Comparison of ENCODE assay signal across 8 cellular contexts in genomic region chr12:113185180-113186032, GRCh38. TPM values are rescaled to one million over a fixed set of nuclear protein-coding genes. Genes with fewer than 3 reads are reported as not detected.
DNase-seq lines count a peak whose midpoint lies in the region; ATAC-seq and TF ChIP-seq lines count a peak whose summit lies in the region.

Gene DDX54, minus strand, starts transcription at chr12:113185478. Its CDS starts 27 bp downstream, at chr12:113185451.
Gene RITA1, plus strand, starts transcription at chr12:113185721. Its CDS starts 1,026 bp downstream, at chr12:113186747.

- H3K79me2 ChIP-seq in GM23338 (replicated peaks; ENCODE audit: insufficient read depth): peaks cover 52% of the 10 kb centered on the region
- H3K79me2 ChIP-seq in SK-N-SH (ENCODE audit: insufficient read depth): peaks cover 76% of the 10 kb centered on the region

- H3K9me3 Mint-ChIP-seq in GM23338: no peaks in the 10 kb centered on the region
- no peaks in the 10 kb centered on the region for H3K9me3 Mint-ChIP-seq in activated naive CD4-positive, alpha-beta T cell treated with anti-CD3 and anti-CD28 coated beads, Interleukin-2, amount 10 ng/mL, durations not matched to agents 7 days and 5 days

- H3K4me1 ChIP-seq in ES-I3 (ENCODE audit: insufficient read depth, low read length): peaks cover 7% of the 10 kb centered on the region; the same call in 1 of the 2 replicates
- H3K4me1 ChIP-seq in GM23338 (ENCODE audit: insufficient read depth): peaks cover 4% of the 10 kb centered on the region; the same call in 1 of the 2 replicates
- peaks cover 5 to 10% of the 10 kb centered on the region in 2 experiments; a peak in 2 of 4 replicates for H3K4me1 ChIP-seq in SK-N-SH (ENCODE audit: control insufficient read depth in 1 of 2, insufficient read depth in 2 of 2, low read depth in 1 of 2, low read length in 1 of 2)

- H3K9me3 ChIP-seq in ES-I3 (ENCODE audit: control insufficient read depth, insufficient read depth, low read length): no peaks in the 10 kb centered on the region
- no peaks in the 10 kb centered on the region for H3K9me3 ChIP-seq in SK-N-SH

- peak within 1 kb of the TSS; percentile 84 for H3K9ac ChIP-seq in ES-I3 (ENCODE audit: low read depth, low read length)
- peak within 1 kb of the TSS; percentile 99 for H3K9ac ChIP-seq in SK-N-SH

- 0% methylated on average over 26 of the region's 89 CpGs for WGBS in SK-N-SH (ENCODE audit: low lambda C conversion rate)

- POLR2A ChIA-PET in SK-N-SH (lab: Yijun Ruan, JAX): interaction anchor here (0.6 to 1.4 kb wide), 3 partner anchors 24 to 142 kb away, joined by 3 to 4 read pairs (median 3); partner anchors contain the start of gene TPCN1

- H3K4me3 Mint-ChIP-seq in GM23338: peak within 1 kb of the TSS; percentile 95
- peak within 1 kb of the TSS; percentile 92 for H3K4me3 Mint-ChIP-seq in activated naive CD4-positive, alpha-beta T cell treated with anti-CD3 and anti-CD28 coated beads, Interleukin-2, amount 10 ng/mL, durations not matched to agents 7 days and 5 days

- H3K27me3 Mint-ChIP-seq in GM23338 (ENCODE audit: insufficient read depth, low read depth, poor library complexity): peaks cover 10% of the 10 kb centered on the region
- H3K27me3 Mint-ChIP-seq in activated naive CD4-positive, alpha-beta T cell treated with anti-CD3 and anti-CD28 coated beads, Interleukin-2, amount 10 ng/mL, durations not matched to agents 7 days and 5 days: no peaks in the 10 kb centered on the region

- TF ChIP-seq EP300 in SK-N-SH (IDR thresholded peaks at IDR 0.05; ENCODE audit: borderline replicate concordance in 1 of 2, low read depth in 1 of 2, low read length in 1 of 2): peak in 1 of 2 experiments; percentile 49; a peak in 1 of 4 replicates

- TF ChIP-seq RAD21 in SK-N-SH (IDR thresholded peaks at IDR 0.05; ENCODE audit: low read length): no peak

- H3K36me3 ChIP-seq in ES-I3 (ENCODE audit: insufficient read depth, low read length): 0 out of 2 replicates have a peak, but pooled peaks cover 4% of the 10 kb centered on the region
- no peaks in the 10 kb centered on the region; the same call in 1 of the 2 replicates for H3K36me3 ChIP-seq in GM23338 (ENCODE audit: insufficient read depth)
- H3K36me3 ChIP-seq in SK-N-SH (replicated peaks in 1 of 2; ENCODE audit: control insufficient read depth in 1 of 2, insufficient read depth in 2 of 2, low read length in 1 of 2): peaks cover 7 to 9% of the 10 kb centered on the region in 2 experiments

- H2AFZ ChIP-seq in GM23338: peak within 1 kb of the TSS; percentile 95
- peak within 1 kb of the TSS; percentile 90 for H2AFZ ChIP-seq in SK-N-SH (ENCODE audit: low read depth)

- H3K36me3 Mint-ChIP-seq in GM23338 (ENCODE audit: low read depth): peaks cover 45% of the 10 kb centered on the region
- peaks cover 32% of the 10 kb centered on the region for H3K36me3 Mint-ChIP-seq in activated naive CD4-positive, alpha-beta T cell treated with anti-CD3 and anti-CD28 coated beads, Interleukin-2, amount 10 ng/mL, durations not matched to agents 7 days and 5 days

- H3K27me3 ChIP-seq in GM23338 (ENCODE audit: insufficient read depth) (no peaks in the 10 kb centered on the region), SK-N-SH (ENCODE audit: insufficient read depth) (no peaks in the 10 kb centered on the region)

- DNase-seq in GM23338 (ENCODE audit: low spot score): peak; percentile 87
- peak; percentile 66 for DNase-seq in LHCN-M2 (ENCODE audit: low read depth)
- peak; percentile 90 for DNase-seq in SK-N-SH
- DNase-seq in activated naive CD4-positive, alpha-beta T cell treated with anti-CD3 and anti-CD28 coated beads, Interleukin-2, amount 10 ng/mL, durations not matched to agents 7 days and 5 days: peak; percentile 82
- DNase-seq in globus pallidus (ENCODE audit: low spot score): peak; percentile 73
- peak; percentile 77 for DNase-seq in occipital lobe (lab: John Stamatoyannopoulos, UW)
- DNase-seq in superior temporal gyrus (ENCODE audit: extremely low spot score): peak; percentile 74

- H3K4me3 ChIP-seq in GM23338 (peak within 1 kb of the TSS; percentile 97), SK-N-SH (ENCODE audit: low read depth in 2 of 2, low read length in 1 of 2) (peak within 1 kb of the TSS; percentile 76 to 92)

- ATAC-seq in GM23338: peak; percentile 94

- peak within 1 kb of the TSS; percentile 88 for H3K27ac Mint-ChIP-seq in GM23338
- peak within 1 kb of the TSS; percentile 98 for H3K27ac Mint-ChIP-seq in activated naive CD4-positive, alpha-beta T cell treated with anti-CD3 and anti-CD28 coated beads, Interleukin-2, amount 10 ng/mL, durations not matched to agents 7 days and 5 days

- H3K27ac ChIP-seq in GM23338 (ENCODE audit: low read depth) (peak within 1 kb of the TSS; percentile 87), SK-N-SH (ENCODE audit: low read depth in 2 of 2, low read length in 1 of 2) (peak within 1 kb of the TSS; percentile 81 to 93)

- H3K4me2 ChIP-seq in GM23338: peak within 1 kb of the TSS; percentile 94
- H3K4me2 ChIP-seq in SK-N-SH: peak within 1 kb of the TSS; percentile 95

- H3F3A ChIP-seq in GM23338 (replicated peaks; ENCODE audit: low read depth) (peaks cover 3% of the 10 kb centered on the region; the same call in 1 of the 2 replicates), SK-N-SH (replicated peaks; ENCODE audit: insufficient read depth) (peaks cover 9% of the 10 kb centered on the region)

- CTCF ChIA-PET in SK-N-SH (lab: Yijun Ruan, JAX): interaction anchor here (0.8 to 3.5 kb wide), 5 partner anchors 11 to 344 kb away, joined by 3 to 12 read pairs (median 6); no protein-coding TSS in a partner anchor
- CTCF ChIA-PET in activated naive CD4-positive, alpha-beta T cell treated with anti-CD3 and anti-CD28 coated beads, Interleukin-2, amount 10 ng/mL, durations not matched to agents 7 days and 5 days (lab: Charles Lee): interaction anchor here (0.7 to 1.8 kb wide), 4 partner anchors 11 to 273 kb away, joined by 3 to 6 read pairs (median 4); no protein-coding TSS in a partner anchor

- TF ChIP-seq CTCF in GM23338 (conservative IDR thresholded peaks at IDR 0.05; ENCODE audit: low read depth in 2 of 2) (no peak), SK-N-SH (IDR thresholded peaks at IDR 0.05) (no peak)

- H4K20me1 ChIP-seq in GM23338 (replicated peaks; ENCODE audit: insufficient read depth): peaks cover 37% of the 10 kb centered on the region
- H4K20me1 ChIP-seq in SK-N-SH (ENCODE audit: insufficient read depth): peaks cover 6% of the 10 kb centered on the region

- H3K4me1 Mint-ChIP-seq in GM23338: peaks cover 12% of the 10 kb centered on the region
- H3K4me1 Mint-ChIP-seq in activated naive CD4-positive, alpha-beta T cell treated with anti-CD3 and anti-CD28 coated beads, Interleukin-2, amount 10 ng/mL, durations not matched to agents 7 days and 5 days: peaks cover 33% of the 10 kb centered on the region

- H3K9me2 ChIP-seq in GM23338 (ENCODE audit: insufficient read depth): no peaks in the 10 kb centered on the region
- H3K9me2 ChIP-seq in SK-N-SH: no peaks in the 10 kb centered on the region

TF ChIP-seq in GM23338, 12 proteins besides CTCF, POLR2A, EP300 and RAD21:
- TF ChIP-seq EZH2 (IDR thresholded peaks at IDR 0.05; ENCODE audit: low read depth, unreplicated experiment) (no peak), STAT1 (IDR thresholded peaks at IDR 0.05; ENCODE audit: unreplicated experiment) (no peak), POLR2AphosphoS5 (IDR thresholded peaks at IDR 0.05; ENCODE audit: low read depth) (peak; percentile 81), NANOG (IDR thresholded peaks at IDR 0.05; ENCODE audit: borderline replicate concordance) (no peak), ETS1 (IDR thresholded peaks at IDR 0.05) (no peak), CREB1 (CRISPR knock-in tag; IDR thresholded peaks at IDR 0.05; ENCODE audit: low read depth) (0 out of 2 replicates have a peak, but pooled peaks have one; percentile 36)

TF ChIP-seq in SK-N-SH, 30 proteins besides CTCF, POLR2A, EP300 and RAD21 (continues in another document):
- 0 out of 2 replicates have a peak, but pooled peaks have one; percentile 43 for TF ChIP-seq TEAD4 (IDR thresholded peaks at IDR 0.05; ENCODE audit: borderline replicate concordance, insufficient read depth)
- TF ChIP-seq PBX3 (IDR thresholded peaks at IDR 0.05): no peak
- peak; percentile 91 for TF ChIP-seq YY1 (IDR thresholded peaks at IDR 0.05; ENCODE audit: low read depth)
- TF ChIP-seq SMC3 (IDR thresholded peaks at IDR 0.05; ENCODE audit: low read depth, low read length): no peak
- TF ChIP-seq IRF3 (IDR thresholded peaks at IDR 0.05; ENCODE audit: low read depth, low read length): no peak

RNA-seq across cellular contexts. Expression of gene DDX54, which starts in this region (rescaled TPM):
- 79.6 and 84.1 TPM in 2 replicates for total RNA-seq in GM23338 (2014; rRNA removed; shearing (Covaris generic))
- polyA plus RNA-seq in GM23338 (2016; fragmentation: Nextera tagmentation; extraction: Ambion mirVana): 89.4 and 89.5 TPM in 2 replicates
- total RNA-seq in LHCN-M2 (2014; rRNA removed): 58.7 and 74.3 TPM in 2 replicates
- 36.5 TPM for polyA plus RNA-seq in LHCN-M2 (2012)
- 56.5 and 69.9 TPM in 2 replicates for polyA plus RNA-seq in SK-N-SH (2012; rRNA removed)
- polyA plus RNA-seq in SK-N-SH (2012; cell fraction: cytosol; rRNA removed): 43.6 and 43.8 TPM in 2 replicates
- 113 and 236 TPM in 2 replicates for polyA plus RNA-seq in SK-N-SH (2012; cell fraction: nucleus; rRNA removed)
- total RNA-seq in occipital lobe: 12.0 TPM

RNA-seq across cellular contexts. Expression of gene RITA1, which starts in this region (rescaled TPM):
- total RNA-seq in GM23338 (2014; rRNA removed; shearing (Covaris generic)): 33.0 and 40.4 TPM in 2 replicates
- polyA plus RNA-seq in GM23338 (2016; fragmentation: Nextera tagmentation; extraction: Ambion mirVana) (20.0 and 21.4 TPM in 2 replicates), SK-N-SH (2012; rRNA removed) (18.7 and 21.1 TPM in 2 replicates)
- total RNA-seq in LHCN-M2 (2014; rRNA removed) (34.2 and 38.0 TPM in 2 replicates), occipital lobe (8.4 TPM)
- polyA plus RNA-seq in LHCN-M2 (2012): 23.2 TPM
- polyA plus RNA-seq in SK-N-SH (2012; cell fraction: cytosol; rRNA removed): 12.7 and 19.1 TPM in 2 replicates
- 13.0 and 15.6 TPM in 2 replicates for polyA plus RNA-seq in SK-N-SH (2012; cell fraction: nucleus; rRNA removed)

Comparison
In these comparisons a context has a peak if more than half of its experiments do, and no peak if none do; other contexts are left out.
1. Peak in every context shown above with its lines: DNase-seq, ATAC-seq, H3K4me3 ChIP-seq and H3K27ac ChIP-seq.